In the genomic region with DNA sequence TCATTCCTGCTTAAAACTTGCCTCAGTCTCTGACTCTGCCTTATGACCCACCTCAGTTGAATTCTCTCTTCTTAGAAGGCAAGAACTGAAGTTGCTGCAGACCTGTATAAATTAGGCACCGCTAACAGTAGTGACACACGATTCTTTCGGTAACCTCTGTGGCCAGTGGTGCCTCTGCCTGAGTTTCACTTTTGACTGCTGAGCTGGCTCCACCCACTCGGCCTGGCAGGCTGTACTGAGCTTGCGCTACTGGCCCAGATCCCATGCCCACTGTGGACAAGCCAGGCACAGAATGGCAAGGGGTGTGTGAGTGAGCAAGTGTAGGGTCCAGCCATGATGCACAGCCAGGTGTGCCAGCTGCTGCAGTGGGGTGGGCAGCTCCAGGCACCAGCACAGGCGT, we compare ENCODE assay signal across 15 cellular contexts. TPM values are rescaled to one million over a fixed set of nuclear protein-coding genes. Genes with fewer than 3 reads are reported as not detected.
DNase-seq lines count a peak whose midpoint lies in the region; ATAC-seq, FAIRE-seq and TF ChIP-seq lines count a peak whose summit lies in the region.
"Had no signal": no experiment of that assay in that cellular context is flagged by ENCODE, and none has a peak within 500 bp of the region (broad histone marks: within the 10 kb centered on the region; RNA-seq: fewer than 3 reads in every experiment).

No MANE protein-coding gene starts in this region.

- no peaks in the 10 kb centered on the region for H3K79me2 ChIP-seq in Karpas-422 (ENCODE audit: low read length)
- H3K79me2 ChIP-seq in K562 (ENCODE audit: control insufficient read depth, insufficient read depth, low read length) = no peaks in the 10 kb centered on the region

- no peak for TF ChIP-seq EP300 in K562 (IDR thresholded peaks at IDR 0.05; ENCODE audit: low read length)

- peaks cover 3 to 13% (median 12%) of the 10 kb centered on the region in 3 donors for H3K4me1 Mint-ChIP-seq in CD8-positive, alpha-beta memory T cell

- TF ChIP-seq RAD21 in K562 (CRISPR knock-in tag; conservative IDR thresholded peaks at IDR 0.05 in 1 of 2, IDR thresholded peaks at IDR 0.05 in 1 of 2) = no peak

- H4K20me1 ChIP-seq in Karpas-422 (ENCODE audit: insufficient read depth, low read depth, low read length) (no peaks in the 10 kb centered on the region), K562 (replicated peaks; ENCODE audit: control insufficient read depth, insufficient read depth, low read length) (no peaks in the 10 kb centered on the region)

- no peaks in the 10 kb centered on the region for H3K9me3 ChIP-seq in CD8-positive, alpha-beta memory T cell (ENCODE audit: low read length)
- no peaks in the 10 kb centered on the region for H3K9me3 ChIP-seq in Karpas-422 (ENCODE audit: low read length)
- H3K9me3 ChIP-seq in K562 (replicated peaks; ENCODE audit: control insufficient read depth, insufficient read depth, low read depth, low read length) = no peaks in the 10 kb centered on the region
- no peaks in the 10 kb centered on the region for H3K9me3 ChIP-seq in right lobe of liver
- H3K9me3 ChIP-seq: gastrocnemius medialis, pancreas, tibial artery had no signal

- in situ Hi-C loops in K562 (cut with MboI) = no loop called here

- H3K9ac ChIP-seq in Karpas-422 (ENCODE audit: low read length) (no peak overlapping the region), K562 (ENCODE audit: insufficient read depth in 1 of 2, low read depth in 2 of 2, low read length in 2 of 2) (0 out of 4 replicates have a peak overlapping the region, but pooled peaks of 1 of the 2 experiments have one; percentile 60)

- CTCF ChIA-PET in CD8-positive, alpha-beta memory T cell (lab: Charles Lee) = interaction anchor here (1.2 kb wide), 2 partner anchors 14 to 19 kb away, joined by 3 read pairs; no protein-coding TSS in a partner anchor
- CTCF ChIA-PET in K562 (lab: Yijun Ruan, JAX; ENCODE audit: low intra/inter-chr PET ratio) = no interaction called here

- POLR2A ChIA-PET in CD8-positive, alpha-beta memory T cell (lab: Charles Lee) = no interaction called here
- POLR2A ChIA-PET in K562 (lab: Yijun Ruan, JAX) = interaction anchor here (0.9 to 1.6 kb wide), 7 partner anchors 9 to 167 kb away, joined by 3 to 7 read pairs (median 4); a partner anchor contains a TSS

- TF ChIP-seq POLR2A in K562 (conservative IDR thresholded peaks at IDR 0.05) = no peak
- TF ChIP-seq POLR2A in right lobe of liver (IDR thresholded peaks at IDR 0.05) = no peak
- TF ChIP-seq POLR2A in erythroblast (IDR thresholded peaks at IDR 0.05; ENCODE audit: low read length) = no peak

- H3K9me1 ChIP-seq in K562 (ENCODE audit: control insufficient read depth, insufficient read depth, low read length) = no peaks in the 10 kb centered on the region

- no peak overlapping the region for H3K27ac ChIP-seq in CD8-positive, alpha-beta memory T cell (ENCODE audit: low read depth, low read length)
- H3K27ac ChIP-seq in Karpas-422 (ENCODE audit: low read length) (no peak overlapping the region), K562 (ENCODE audit: extremely low read depth, low read depth, low read length) (no peak overlapping the region), right lobe of liver (peak overlapping the region in 1 of 3 donors; percentile 21)
- H3K27ac ChIP-seq: gastrocnemius medialis, pancreas, PC-9, tibial artery had no signal

- H3K27ac Mint-ChIP-seq in CD8-positive, alpha-beta memory T cell = peak overlapping the region; percentile 21 to 92 (median 81)
- H3K27ac Mint-ChIP-seq: activated naive CD4-positive, alpha-beta T cell treated with anti-CD3 and anti-CD28 coated beads for 36 hours had no signal

- H2AFZ ChIP-seq in Karpas-422 (ENCODE audit: low read length) (no peak overlapping the region), K562 (ENCODE audit: low read depth, low read length) (no peak overlapping the region; the same call in 1 of the 2 replicates)
- H2AFZ ChIP-seq: PC-9 had no signal

- peaks cover 0 to 4% of the 10 kb centered on the region in 2 donors for H3K27me3 Mint-ChIP-seq in CD8-positive, alpha-beta memory T cell

- peaks cover 4% of the 10 kb centered on the region for H3K36me3 ChIP-seq in CD8-positive, alpha-beta memory T cell (ENCODE audit: insufficient read depth, low read length)
- H3K36me3 ChIP-seq in Karpas-422 (ENCODE audit: insufficient read depth, low read length) = no peaks in the 10 kb centered on the region
- H3K36me3 ChIP-seq in K562 (ENCODE audit: control insufficient read depth, insufficient read depth, low read length) = no peaks in the 10 kb centered on the region
- H3K36me3 ChIP-seq in right lobe of liver = no peaks in the 10 kb centered on the region
- H3K36me3 ChIP-seq: gastrocnemius medialis, pancreas had no signal

- no peaks in the 10 kb centered on the region for H3K4me1 ChIP-seq in CD8-positive, alpha-beta memory T cell (ENCODE audit: insufficient read depth, low read length)
- H3K4me1 ChIP-seq in Karpas-422 (ENCODE audit: low read length) (no peaks in the 10 kb centered on the region), K562 (replicated peaks in 1 of 2; ENCODE audit: control insufficient read depth in 2 of 2, insufficient read depth in 2 of 2, low read length in 2 of 2) (peaks cover 5 to 6% of the 10 kb centered on the region in 2 experiments; a peak in 4 of 5 replicates), right lobe of liver (no peaks in the 10 kb centered on the region)
- H3K4me1 ChIP-seq: gastrocnemius medialis, pancreas, tibial artery had no signal

- BruUV-seq in K562 (replicated peaks; lab: Mats Ljungman, UMichigan) = no TSS peak

- H3K4me3 ChIP-seq in CD8-positive, alpha-beta memory T cell (ENCODE audit: low read length) = no peak overlapping the region
- H3K4me3 ChIP-seq in Karpas-422 (ENCODE audit: low read length) = no peak overlapping the region
- no peak overlapping the region for H3K4me3 ChIP-seq in K562
- no peak overlapping the region for H3K4me3 ChIP-seq in right lobe of liver
- H3K4me3 ChIP-seq: gastrocnemius medialis, pancreas, PC-9, tibial artery had no signal

- H3K4me3 Mint-ChIP-seq in CD8-positive, alpha-beta memory T cell = peak overlapping the region; percentile 70 to 80 (median 77)
- H3K4me3 Mint-ChIP-seq: activated naive CD4-positive, alpha-beta T cell treated with anti-CD3 and anti-CD28 coated beads for 36 hours had no signal

- no peak for TF ChIP-seq CTCF in K562 (IDR thresholded peaks at IDR 0.05 in 2 of 3, conservative IDR thresholded peaks at IDR 0.05 in 1 of 3; ENCODE audit: insufficient read depth in 2 of 3, low read depth in 1 of 3, low read length in 3 of 3)
- no peak for TF ChIP-seq CTCF in right lobe of liver (IDR thresholded peaks at IDR 0.05)

- peaks cover 14 to 38% (median 24%) of the 10 kb centered on the region in 3 donors for H3K36me3 Mint-ChIP-seq in CD8-positive, alpha-beta memory T cell

- WGBS in K562 (ENCODE audit: insufficient coverage, low coverage, missing lambda C conversion rate) = 49% methylated on average over 6 of the region's 6 CpGs
- 76% methylated on average over 6 of the region's 6 CpGs for WGBS in right lobe of liver (ENCODE audit: insufficient coverage, low coverage, low lambda C conversion rate, missing lambda C conversion rate)

- H3K9me3 Mint-ChIP-seq in CD8-positive, alpha-beta memory T cell = peaks cover 0 to 4% (median 1%) of the 10 kb centered on the region in 5 donors

- ATAC-seq in K562 (peak; percentile 70), right lobe of liver (peak; percentile 29 to 94 (median 80))
- ATAC-seq: gastrocnemius medialis, pancreas had no signal

- H3K27me3 ChIP-seq in CD8-positive, alpha-beta memory T cell (ENCODE audit: insufficient read depth, low read length, poor library complexity, severe bottlenecking) = no peaks in the 10 kb centered on the region
- no peaks in the 10 kb centered on the region for H3K27me3 ChIP-seq in Karpas-422 (ENCODE audit: low read length)
- H3K27me3 ChIP-seq in K562 (ENCODE audit: control insufficient read depth in 2 of 2, insufficient read depth in 2 of 2, low read length in 2 of 2) = no peaks in the 10 kb centered on the region
- no peaks in the 10 kb centered on the region for H3K27me3 ChIP-seq in right lobe of liver
- H3K27me3 ChIP-seq: gastrocnemius medialis, pancreas, tibial artery had no signal

- peak in 3 of 5 donors; percentile 9 to 61 (median 10) for DNase-seq in CD8-positive, alpha-beta memory T cell
- DNase-seq in Karpas-422 = no peak
- no peak for DNase-seq in K562 (ENCODE audit: extremely low read depth in 1 of 4, low spot score in 3 of 4)
- no peak for DNase-seq in right lobe of liver
- DNase-seq in erythroblast (lab: John Stamatoyannopoulos, UW) = no peak
- no peak for DNase-seq in HTR-8/SVneo (ENCODE audit: insufficient read length, low spot score)
- no peak for DNase-seq in NK-92 (lab: John Stamatoyannopoulos, UW; ENCODE audit: unreplicated experiment)
- DNase-seq: activated naive CD4-positive, alpha-beta T cell treated with anti-CD3 and anti-CD28 coated beads for 36 hours; EL; gastrocnemius medialis; NCI-H1417 treated with DMSO at 0.1 percent for 48 hours; pancreas; PC-9; tibial artery had no signal

- FAIRE-seq in K562 (lab: Jason Lieb, UNC) = no peak
- no peak for FAIRE-seq in HTR-8/SVneo (lab: Jason Lieb, UNC)
- FAIRE-seq: GM12892, pancreas had no signal

- intact Hi-C loops in K562 (cut with micrococcal nuclease) = no loop called here
- intact Hi-C loops in right lobe of liver (cut with DNase I) = no loop called here

- H3K9me2 ChIP-seq in Karpas-422 (replicated peaks; ENCODE audit: insufficient read depth, low read length) = no peaks in the 10 kb centered on the region

- H3K4me2 ChIP-seq in Karpas-422 (ENCODE audit: low read depth, low read length, poor library complexity, severe bottlenecking) (peak overlapping the region; percentile 26), K562 (ENCODE audit: insufficient read depth, low read length) (peak overlapping the region; percentile 37; the same call in 1 of the 2 replicates)
- H3K4me2 ChIP-seq: PC-9 had no signal

RNA-seq across cellular contexts. Expression of a gene that starts 19.1 kb away (rescaled TPM):
- 10 to 100 TPM; 76.4 to 81.4 TPM for total RNA-seq in CD8-positive, alpha-beta memory T cell
- polyA plus RNA-seq in CD8-positive, alpha-beta memory T cell = 57.1 TPM
- 26.6 and 41.9 TPM in 2 replicates for total RNA-seq in Karpas-422 (2014; rRNA removed; shearing (Covaris generic); ENCODE audit: low replicate concordance)
- 31.5 and 93.7 TPM in 2 replicates for total RNA-seq in K562 (2011; cell fraction: chromatin; rRNA removed; ENCODE audit: low replicate concordance)
- total RNA-seq in K562 (2011; cell fraction: nucleolus; rRNA removed) = 17.1 and 19.3 TPM in 2 replicates
- 43.2 and 52.5 TPM in 2 replicates for total RNA-seq in K562 (2011; cell fraction: nucleoplasm; rRNA removed)
- total RNA-seq in K562 (2014; rRNA removed) (18.1 and 20.0 TPM in 2 replicates), K562 (2014; rRNA removed; fragmentation: Illumina TruSeq; extraction: Trizol) (59.3 and 68.7 TPM in 2 replicates), K562 (2015; rRNA removed; fragmentation: Illumina TruSeq; extraction: Trizol) (61.0 and 65.8 TPM in 2 replicates), K562 (2021) (91.9 and 95.4 TPM in 2 replicates), right lobe of liver (10 to 100 TPM; 11.1 to 26.2 (median 20.5) TPM)
- polyA plus RNA-seq in K562 (2011; rRNA removed) (35.4 and 45.3 TPM in 2 replicates), K562 (2014; fragmentation: Illumina TruSeq; extraction: Trizol) (113 and 128 TPM in 2 replicates), K562 (2014; fragmentation: Nextera tagmentation; extraction: Ambion mirVana) (100 to 1,000 TPM; 178 to 184 TPM), K562 (2014; rRNA removed) (76.8 and 78.9 TPM in 2 replicates)
- 15.7 and 19.3 TPM in 2 replicates for polyA plus RNA-seq in K562 (2011; cell fraction: cytosol; rRNA removed)
- 26.0 and 40.1 TPM in 2 replicates for polyA plus RNA-seq in K562 (2011; cell fraction: nucleus; rRNA removed)
- polyA plus RNA-seq in K562 (2012) = 104 and 159 TPM in 2 replicates
- 11.8 and 17.7 TPM in 2 replicates for polyA minus RNA-seq in K562 (2011; rRNA and poly(A)+ RNA removed)
- 14.3 and 22.0 TPM in 2 replicates for polyA minus RNA-seq in K562 (2011; cell fraction: cytosol; rRNA and poly(A)+ RNA removed)
- 12.1 and 23.9 TPM in 2 replicates for polyA minus RNA-seq in K562 (2011; cell fraction: nucleus; rRNA and poly(A)+ RNA removed)

Comparison
In these comparisons a context has a peak if more than half of its experiments do, and no peak if none do; other contexts are left out.
1. DNase-seq: peak in CD8-positive, alpha-beta memory T cell (3 of 5); none in Karpas-422 (single experiment), K562 (0 of 4), right lobe of liver (0 of 3), erythroblast (0 of 2), HTR-8/SVneo (single experiment) and NK-92 (single experiment).